In the genomic region with DNA sequence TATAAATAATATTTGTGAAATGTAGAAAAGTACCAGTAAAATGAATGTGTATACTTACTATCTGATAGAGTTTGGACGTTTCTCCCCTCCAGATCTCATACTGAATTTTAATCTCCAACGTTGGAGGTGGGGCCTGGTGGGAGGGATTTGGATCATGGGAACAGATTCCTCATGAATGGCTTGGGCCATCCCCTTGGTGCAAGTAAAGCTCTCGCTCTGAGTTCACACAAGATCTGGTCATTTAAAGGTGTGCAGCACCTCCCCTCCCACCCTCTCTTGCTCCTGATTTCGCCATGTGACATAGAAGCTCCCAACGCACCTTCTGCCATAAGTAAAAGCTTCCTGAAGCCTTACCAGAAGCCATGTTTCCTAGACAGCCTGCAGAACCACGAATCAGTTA, we compare ENCODE assay signal across 25 cellular contexts.
A peak's percentile ranks its signal among the peaks of the same experiment; 100 is the strongest.
DNase-seq lines count a peak whose midpoint lies in the region; ATAC-seq and TF ChIP-seq lines count a peak whose summit lies in the region.
"Had no signal": no experiment of that assay in that cellular context is flagged by ENCODE, and none has a peak within 500 bp of the region (broad histone marks: within the 10 kb centered on the region; RNA-seq: fewer than 3 reads in every experiment).

No MANE protein-coding gene starts in this region.

- H3K4me2 ChIP-seq in mammary epithelial cell (ENCODE audit: insufficient read depth, low read depth, low read length) = no peak overlapping the region
- H3K4me2 ChIP-seq: PC-9 had no signal

- H4K20me1 ChIP-seq in mammary epithelial cell (ENCODE audit: insufficient read depth, low read length) = no peaks in the 10 kb centered on the region

- ATAC-seq in upper lobe of left lung (ENCODE audit: low FRiP score in 2 of 2) (no peak), HG03025 (IDR thresholded peaks at IDR 0.05; ENCODE audit: low FRiP score, unreplicated experiment) (no peak), GM18511 (IDR thresholded peaks at IDR 0.05; ENCODE audit: unreplicated experiment) (no peak)
- ATAC-seq: GM12878 had no signal

- peak overlapping the region; percentile 94 for H3K27ac Mint-ChIP-seq in MCF 10A (ENCODE audit: low read depth, unreplicated experiment)
- H3K27ac Mint-ChIP-seq: CD4-positive, alpha-beta T cell; HFFc6 had no signal

- no peaks in the 10 kb centered on the region for H3K27me3 ChIP-seq in mammary epithelial cell (ENCODE audit: insufficient read depth, low read length)
- H3K27me3 ChIP-seq in upper lobe of left lung = no peaks in the 10 kb centered on the region

- intact Hi-C loops in MCF 10A (cut with micrococcal nuclease) (no loop called here), mammary epithelial cell (cut with micrococcal nuclease) (no loop called here)

- H3K79me2 ChIP-seq in mammary epithelial cell (ENCODE audit: insufficient read depth, low read length) = no peaks in the 10 kb centered on the region

- in situ Hi-C loops in mammary epithelial cell (cut with MboI; ENCODE audit: low sequenced_read_pairs in 2 of 2) = no loop called here

- H3K27ac ChIP-seq in mammary epithelial cell (ENCODE audit: insufficient read depth, low read depth, low read length) (no peak overlapping the region), angular gyrus (ENCODE audit: low read depth, low read length) (peak overlapping the region; percentile 75), upper lobe of left lung (peak overlapping the region in 3 of 4 donors; percentile 63 to 85 (median 81))
- H3K27ac ChIP-seq: 22Rv1, HL-60, PC-9 had no signal

- no peak overlapping the region for H2AFZ ChIP-seq in mammary epithelial cell (ENCODE audit: low read depth, low read length)
- H2AFZ ChIP-seq: PC-9 had no signal

- peaks cover 18% of the 10 kb centered on the region for H3K4me1 ChIP-seq in mammary epithelial cell (ENCODE audit: insufficient read depth, low read length)
- H3K4me1 ChIP-seq in upper lobe of left lung = peaks cover 21 to 29% (median 24%) of the 10 kb centered on the region in 4 donors
- H3K4me1 ChIP-seq: HAP-1 had no signal

- POLR2A ChIA-PET in MCF 10A (lab: Yijun Ruan, JAX) = interaction anchor here (0.6 to 2.2 kb wide), 6 partner anchors 14 to 115 kb away, joined by 3 to 17 read pairs (median 4); no protein-coding TSS in a partner anchor

- dilution Hi-C loops in mammary epithelial cell (cut with HindIII; ENCODE audit: low sequenced_read_pairs) = no loop called here

- H3K9me3 ChIP-seq in mammary epithelial cell (replicated peaks; ENCODE audit: insufficient read depth, low read length) = no peaks in the 10 kb centered on the region
- no peaks in the 10 kb centered on the region for H3K9me3 ChIP-seq in upper lobe of left lung
- H3K9me3 ChIP-seq: HAP-1 had no signal

- H3K4me3 Mint-ChIP-seq in MCF 10A (ENCODE audit: unreplicated experiment) = no peak overlapping the region
- H3K4me3 Mint-ChIP-seq: CD4-positive, alpha-beta T cell; HFFc6 had no signal

- TF ChIP-seq POLR2A in upper lobe of left lung (IDR thresholded peaks at IDR 0.05) = no peak

- H3K4me1 Mint-ChIP-seq in MCF 10A (ENCODE audit: insufficient read depth, unreplicated experiment) = peaks cover 63% of the 10 kb centered on the region

- no peak for TF ChIP-seq EP300 in upper lobe of left lung (IDR thresholded peaks at IDR 0.05)

- DNase-seq in MCF 10A (ENCODE audit: unreplicated experiment) = no peak
- DNase-seq in mammary epithelial cell = no peak
- peak; percentile 52 for DNase-seq in iris pigment epithelial cell (ENCODE audit: low read depth)
- no peak for DNase-seq in upper lobe of left lung
- no peak for DNase-seq in activated T-cell treated with anti-CD3 and anti-CD28 coated beads for 4 hours
- DNase-seq: CD4-positive, alpha-beta T cell; GDM1; GOT3; HFFc6; NCI-H1105; NCI-H1436 treated with DMSO at 0.1 percent for 48 hours; NCI-H187 treated with DMSO at 0.1 percent for 48 hours; NCI-H446; NCI-H524 treated with DMSO at 0.1 percent for 48 hours; PC-9; RPMI8226; SIG-M5 had no signal

- H3K9ac ChIP-seq in mammary epithelial cell (ENCODE audit: insufficient read depth, low read length) = no peak overlapping the region

- H3K36me3 ChIP-seq in mammary epithelial cell (ENCODE audit: insufficient read depth, low read length) (no peaks in the 10 kb centered on the region), upper lobe of left lung (no peaks in the 10 kb centered on the region)
- H3K36me3 ChIP-seq: HAP-1 had no signal

- TF ChIP-seq CTCF in MCF 10A (IDR thresholded peaks at IDR 0.05; ENCODE audit: unreplicated experiment) = no peak
- no peak for TF ChIP-seq CTCF in mammary epithelial cell (conservative IDR thresholded peaks at IDR 0.05 in 1 of 2, IDR thresholded peaks at IDR 0.05 in 1 of 2; ENCODE audit: extremely low read depth in 1 of 2, insufficient read depth in 1 of 2, low read depth in 1 of 2, low read length in 2 of 2)
- no peak for TF ChIP-seq CTCF in upper lobe of left lung (IDR thresholded peaks at IDR 0.05)

- CTCF ChIA-PET in MCF 10A (lab: Yijun Ruan, JAX) (interaction anchor here (0.6 to 1.1 kb wide), 3 partner anchors 12 to 16 kb away, joined by 3 to 4 read pairs (median 3); no protein-coding TSS in a partner anchor), mammary epithelial cell (lab: Charles Lee; ENCODE audit: low non-redundant PET) (no interaction called here)

- H3K4me3 ChIP-seq in mammary epithelial cell (replicated peaks in 1 of 3; ENCODE audit: insufficient read depth in 1 of 3, low read depth in 2 of 3, low read length in 3 of 3) (no peak overlapping the region), upper lobe of left lung (no peak overlapping the region)
- H3K4me3 ChIP-seq: GM12878, HAP-1, PC-9, SK-N-MC had no signal

- H3K9me3 Mint-ChIP-seq in MCF 10A (ENCODE audit: unreplicated experiment) = peaks cover 8% of the 10 kb centered on the region
- H3K9me3 Mint-ChIP-seq: CD4-positive, alpha-beta T cell; HFFc6 had no signal

- H3K36me3 Mint-ChIP-seq in MCF 10A (ENCODE audit: insufficient read depth, unreplicated experiment) = no peaks in the 10 kb centered on the region

- no peaks in the 10 kb centered on the region for H3K27me3 Mint-ChIP-seq in MCF 10A (ENCODE audit: insufficient read depth, unreplicated experiment)
- H3K27me3 Mint-ChIP-seq: CD4-positive, alpha-beta T cell had no signal

- WGBS in mammary epithelial cell (ENCODE audit: low coverage, missing lambda C conversion rate) = 72% methylated on average over 6 of the region's 6 CpGs
- WGBS in upper lobe of left lung, 2 donors = 73 to 76% methylated on average over 6 of the region's 6 CpGs

- BruUV-seq in MCF 10A (replicated peaks; lab: Mats Ljungman, UMichigan) (no TSS peak), mammary epithelial cell (replicated peaks; lab: Mats Ljungman, UMichigan) (no TSS peak)
